In the genomic region with DNA sequence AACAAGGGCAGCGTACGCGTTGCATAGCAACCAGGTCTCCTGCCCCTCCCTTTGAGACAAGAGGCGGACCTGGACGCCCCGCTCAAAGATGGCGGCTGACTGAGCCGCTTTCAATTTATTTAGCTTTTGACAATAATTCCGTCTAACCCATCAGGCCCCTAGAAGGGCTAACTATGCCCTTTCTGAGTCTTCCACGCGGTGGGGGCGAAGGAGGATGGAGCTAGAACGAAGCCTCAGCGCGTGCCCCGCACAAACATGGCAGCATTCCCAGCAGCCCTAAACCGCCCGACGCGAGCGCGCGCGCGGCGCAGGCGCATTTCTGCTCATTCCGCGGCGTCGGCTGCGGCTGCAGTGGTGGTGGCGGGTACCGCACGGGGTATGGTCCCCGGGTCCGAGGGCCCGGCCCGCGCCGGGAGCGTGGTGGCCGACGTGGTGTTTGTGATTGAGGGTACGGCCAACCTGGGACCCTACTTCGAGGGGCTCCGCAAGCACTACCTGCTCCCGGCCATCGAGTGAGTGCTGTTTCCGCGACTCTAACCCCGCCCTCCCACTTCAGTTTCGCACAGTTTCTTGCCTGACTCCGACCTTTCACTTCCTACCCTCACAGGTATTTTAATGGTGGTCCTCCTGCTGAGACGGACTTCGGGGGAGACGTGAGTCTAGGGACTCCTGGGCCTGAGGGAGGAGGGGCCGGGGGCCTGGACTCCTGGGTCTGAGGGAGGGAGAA, we compare ENCODE assay signal across 8 cellular contexts. TPM values are rescaled to one million over a fixed set of nuclear protein-coding genes. Genes with fewer than 3 reads are reported as not detected.
A peak's percentile ranks its signal among the peaks of the same experiment; 100 is the strongest.
DNase-seq lines count a peak whose midpoint lies in the region; TF ChIP-seq lines count a peak whose summit lies in the region.

A gene (plus strand): TSS at position 326 of the 727 bp plus-strand sequence. CDS start 53 bp downstream, at position 379.

- TF ChIP-seq CTCF in fibroblast of villous mesenchyme (IDR thresholded peaks at IDR 0.05; ENCODE audit: insufficient read depth, low read depth, low read length) (peak; percentile 28), neural crest cell (conservative IDR thresholded peaks at IDR 0.05) (peak; percentile 52)

- H3K4me3 Mint-ChIP-seq in neural crest cell, result peak within 1 kb of the TSS; percentile 100

- no peaks in the 10 kb centered on the region for H3K9me3 ChIP-seq in stomach smooth muscle (ENCODE audit: control insufficient read depth in 2 of 2, low read length in 2 of 2)

- H3K27ac Mint-ChIP-seq in neural crest cell (ENCODE audit: unreplicated experiment), result peak within 1 kb of the TSS; percentile 99

- peaks cover 2% of the 10 kb centered on the region for H3K36me3 Mint-ChIP-seq in neural crest cell (ENCODE audit: low read depth)

- no peaks in the 10 kb centered on the region for H3K27me3 ChIP-seq in stomach smooth muscle (ENCODE audit: control insufficient read depth in 1 of 2, insufficient read depth in 2 of 2, low read length in 2 of 2)

- DNase-seq in ELR (ENCODE audit: low read depth), result peak; percentile 83
- peak; percentile 65 for DNase-seq in GOT3 (lab: John Stamatoyannopoulos, UW)
- peak; percentile 78 for DNase-seq in LoVo (ENCODE audit: low spot score)
- DNase-seq in activated gamma-delta T cell treated with Interleukin-2 at 50 U/mL for 16 hours, result peak; percentile 81
- peak; percentile 88 for DNase-seq in fibroblast of villous mesenchyme (ENCODE audit: low read depth)
- peak; percentile 82 for DNase-seq in neural crest cell (ENCODE audit: low read depth, low spot score)

- peak within 1 kb of the TSS; percentile 92 to 93 for H3K9ac ChIP-seq in stomach smooth muscle (ENCODE audit: low read length in 2 of 2)

- no peaks in the 10 kb centered on the region for H3K27me3 Mint-ChIP-seq in neural crest cell (ENCODE audit: low read depth)

- H3K4me1 ChIP-seq in stomach smooth muscle (ENCODE audit: control insufficient read depth, insufficient read depth, low read length), result peaks cover 12% of the 10 kb centered on the region

- TF ChIP-seq POLR2A in Raji (IDR thresholded peaks at IDR 0.05; ENCODE audit: insufficient read depth, low read depth, low read length), result peak; percentile 96

- H3K4me3 ChIP-seq in fibroblast of villous mesenchyme (ENCODE audit: low read depth, low read length), result peak within 1 kb of the TSS; percentile 89
- H3K4me3 ChIP-seq in stomach smooth muscle (ENCODE audit: low read length in 2 of 2), result peak within 1 kb of the TSS; percentile 83 to 96

- peaks cover 0 to 7% of the 10 kb centered on the region in 2 donors for H3K36me3 ChIP-seq in stomach smooth muscle (ENCODE audit: control insufficient read depth in 2 of 2, insufficient read depth in 2 of 2, low read length in 2 of 2)

- H3K27ac ChIP-seq in stomach smooth muscle (ENCODE audit: low read length), result peak within 1 kb of the TSS; percentile 92

- H3K9me3 Mint-ChIP-seq in neural crest cell, result no peaks in the 10 kb centered on the region

- H3K4me1 Mint-ChIP-seq in neural crest cell, result peaks cover 40% of the 10 kb centered on the region

RNA-seq across cellular contexts. Expression of the gene that starts here (rescaled TPM):
- 21.6 and 21.9 TPM in 2 replicates for total RNA-seq in fibroblast of villous mesenchyme
- 80.8 and 85.4 TPM in 2 replicates for total RNA-seq in neural crest cell

Comparison
In these comparisons a context has a peak if more than half of its experiments do, and no peak if none do; other contexts are left out.
1. Peak in every context shown above with its lines: DNase-seq, H3K4me3 ChIP-seq and H3K27ac ChIP-seq.